8 cellular contexts compared by ENCODE assay signal in the genomic region with DNA sequence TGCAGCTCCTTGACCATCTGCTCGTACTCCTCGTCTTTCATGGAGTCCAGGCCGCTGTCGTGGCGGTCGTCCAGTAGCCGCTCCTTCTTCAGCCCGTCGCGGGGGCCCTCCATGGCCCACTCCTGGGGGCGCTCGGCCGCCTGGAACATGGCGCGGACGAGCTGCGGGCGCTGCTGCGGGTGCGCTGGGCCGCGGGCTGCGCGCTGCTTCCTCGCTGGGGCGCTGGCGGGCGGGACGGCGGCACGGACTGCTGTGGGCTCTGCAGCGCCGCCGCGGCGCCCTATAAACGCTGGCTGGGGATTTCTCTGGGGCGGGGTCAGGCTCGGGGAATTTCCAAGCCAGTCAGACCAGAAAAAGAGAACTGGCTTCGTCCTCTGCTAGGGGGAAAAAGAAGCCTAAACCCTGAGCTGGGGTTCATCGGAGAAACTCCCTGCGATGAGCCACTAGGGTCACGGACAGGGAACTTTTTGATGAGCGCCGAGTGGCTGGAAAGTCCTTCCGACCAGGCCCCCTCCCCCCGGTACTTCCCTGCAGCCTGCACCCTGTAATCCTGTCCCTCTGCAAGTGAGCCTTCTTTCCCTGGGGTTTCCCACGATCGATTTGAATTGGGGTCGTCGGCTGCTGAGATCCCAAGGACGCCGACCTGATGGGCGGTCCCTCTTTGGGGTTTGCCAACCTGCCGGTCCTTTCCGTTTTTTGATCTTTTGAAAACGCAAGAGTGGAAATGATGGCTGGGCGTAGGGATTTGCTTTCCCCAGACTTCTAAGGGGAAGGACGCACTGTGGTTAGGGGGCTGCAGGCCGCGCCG. TPM values are rescaled to one million over a fixed set of nuclear protein-coding genes. Genes with fewer than 3 reads are reported as not detected.
DNase-seq lines count a peak whose midpoint lies in the region; ATAC-seq and TF ChIP-seq lines count a peak whose summit lies in the region.

TSS of gene NFKBIA (minus strand) at position 254 of the 808 bp plus-strand sequence. CDS start at position 149, 105 bp downstream.

- H3K4me1 ChIP-seq in GM23338 (ENCODE audit: insufficient read depth): peaks cover 21% of the 10 kb centered on the region

- peak within 1 kb of the TSS; percentile 92 for H3K27ac ChIP-seq in GM23338 (ENCODE audit: low read depth)
- peak within 1 kb of the TSS; percentile 98 for H3K27ac ChIP-seq in RWPE1

- CTCF ChIA-PET in RWPE1 (lab: Yijun Ruan, JAX): interaction anchor here (0.6 to 1.5 kb wide), 6 partner anchors 9 to 175 kb away, joined by 3 to 4 read pairs (median 3); no protein-coding TSS in a partner anchor

- peak within 1 kb of the TSS; percentile 96 for H3K4me3 ChIP-seq in GM23338

- no peaks in the 10 kb centered on the region for H3K9me3 Mint-ChIP-seq in GM23338
- no peaks in the 10 kb centered on the region for H3K9me3 Mint-ChIP-seq in activated T-helper 17 cell treated with anti-CD3 and anti-CD28 coated beads, Interleukin-2, amount 50 U/mL, for 72 hours
- no peaks in the 10 kb centered on the region for H3K9me3 Mint-ChIP-seq in nephron
- no peaks in the 10 kb centered on the region for H3K9me3 Mint-ChIP-seq in stimulated activated naive CD8-positive, alpha-beta T cell treated with anti-CD3 and anti-CD28 coated beads, Interleukin-15, amount 100 ng/mL, for 72 hours

- H4K20me1 ChIP-seq in GM23338 (replicated peaks; ENCODE audit: insufficient read depth): no peaks in the 10 kb centered on the region

- TF ChIP-seq CTCF in GM23338 (conservative IDR thresholded peaks at IDR 0.05; ENCODE audit: low read depth in 2 of 2) (peak in 1 of 2 experiments; percentile 28; a peak in 1 of 4 replicates), RWPE1 (conservative IDR thresholded peaks at IDR 0.05; ENCODE audit: low read depth) (peak; percentile 57), nephron (IDR thresholded peaks at IDR 0.05; ENCODE audit: unreplicated experiment in 3 of 3) (peak; percentile 25 to 45 (median 31))

- H3K36me3 ChIP-seq in GM23338 (ENCODE audit: insufficient read depth): peaks cover 32% of the 10 kb centered on the region; the same call in 1 of the 2 replicates

- ATAC-seq in GM23338: peak; percentile 76
- ATAC-seq in activated T-helper 17 cell treated with anti-CD3 and anti-CD28 coated beads, Interleukin-2, amount 50 U/mL, for 72 hours (replicated peaks): peak; percentile 63
- ATAC-seq in stimulated activated naive CD8-positive, alpha-beta T cell treated with anti-CD3 and anti-CD28 coated beads, Interleukin-15, amount 100 ng/mL, for 72 hours: peak; percentile 73

- no peaks in the 10 kb centered on the region for H3K9me2 ChIP-seq in GM23338 (ENCODE audit: insufficient read depth)

- H3K79me2 ChIP-seq in GM23338 (replicated peaks; ENCODE audit: insufficient read depth): peaks cover 12% of the 10 kb centered on the region

- H3K4me2 ChIP-seq in GM23338: peak within 1 kb of the TSS; percentile 99

- H3K27ac Mint-ChIP-seq in GM23338 (peak within 1 kb of the TSS; percentile 96), nephron (peak within 1 kb of the TSS; percentile 99 to 100 (median 99))
- H3K27ac Mint-ChIP-seq in activated T-helper 17 cell treated with anti-CD3 and anti-CD28 coated beads, Interleukin-2, amount 50 U/mL, for 72 hours: peak within 1 kb of the TSS; percentile 97
- peak within 1 kb of the TSS; percentile 99 for H3K27ac Mint-ChIP-seq in stimulated activated naive CD8-positive, alpha-beta T cell treated with anti-CD3 and anti-CD28 coated beads, Interleukin-15, amount 100 ng/mL, for 72 hours

- H3K36me3 Mint-ChIP-seq in GM23338 (ENCODE audit: low read depth) (peaks cover 39% of the 10 kb centered on the region), nephron (ENCODE audit: low read depth) (peaks cover 35% of the 10 kb centered on the region)
- peaks cover 54% of the 10 kb centered on the region for H3K36me3 Mint-ChIP-seq in activated T-helper 17 cell treated with anti-CD3 and anti-CD28 coated beads, Interleukin-2, amount 50 U/mL, for 72 hours (ENCODE audit: low read depth)

- POLR2A ChIA-PET in RWPE1 (lab: Yijun Ruan, JAX; ENCODE audit: low non-redundant PET): interaction anchor here (0.6 to 1.4 kb wide), 7 partner anchors 9 to 274 kb away, joined by 3 to 10 read pairs (median 3); partner anchors contain the start of gene PSMA6

- H3F3A ChIP-seq in GM23338 (replicated peaks; ENCODE audit: low read depth): peaks cover 16% of the 10 kb centered on the region; the same call in 1 of the 2 replicates

- DNase-seq in ELF-1 (ENCODE audit: low read depth, low spot score) (peak; percentile 91), GM23338 (ENCODE audit: low spot score) (peak; percentile 87), Kasumi-1 (lab: John Stamatoyannopoulos, UW) (peak; percentile 90 to 91), RWPE1 (ENCODE audit: low spot score) (peak; percentile 85), fibroblast of peridontal ligament (ENCODE audit: extremely low read depth) (peak; percentile 86)
- DNase-seq in stimulated activated naive CD8-positive, alpha-beta T cell treated with anti-CD3 and anti-CD28 coated beads, Interleukin-15, amount 100 ng/mL, for 72 hours: peak; percentile 97 to 98

- H3K4me1 Mint-ChIP-seq in GM23338: peaks cover 47% of the 10 kb centered on the region
- peaks cover 26% of the 10 kb centered on the region for H3K4me1 Mint-ChIP-seq in activated T-helper 17 cell treated with anti-CD3 and anti-CD28 coated beads, Interleukin-2, amount 50 U/mL, for 72 hours
- peaks cover 52% of the 10 kb centered on the region for H3K4me1 Mint-ChIP-seq in nephron
- peaks cover 55% of the 10 kb centered on the region for H3K4me1 Mint-ChIP-seq in stimulated activated naive CD8-positive, alpha-beta T cell treated with anti-CD3 and anti-CD28 coated beads, Interleukin-15, amount 100 ng/mL, for 72 hours

- peak within 1 kb of the TSS; percentile 87 for H2AFZ ChIP-seq in GM23338

- H3K27me3 Mint-ChIP-seq in GM23338 (ENCODE audit: insufficient read depth, low read depth, poor library complexity): peaks cover 11% of the 10 kb centered on the region
- H3K27me3 Mint-ChIP-seq in activated T-helper 17 cell treated with anti-CD3 and anti-CD28 coated beads, Interleukin-2, amount 50 U/mL, for 72 hours: no peaks in the 10 kb centered on the region
- no peaks in the 10 kb centered on the region for H3K27me3 Mint-ChIP-seq in nephron (ENCODE audit: low read depth)
- H3K27me3 Mint-ChIP-seq in stimulated activated naive CD8-positive, alpha-beta T cell treated with anti-CD3 and anti-CD28 coated beads, Interleukin-15, amount 100 ng/mL, for 72 hours: no peaks in the 10 kb centered on the region

- peak within 1 kb of the TSS; percentile 91 for H3K4me3 Mint-ChIP-seq in GM23338
- peak within 1 kb of the TSS; percentile 97 for H3K4me3 Mint-ChIP-seq in activated T-helper 17 cell treated with anti-CD3 and anti-CD28 coated beads, Interleukin-2, amount 50 U/mL, for 72 hours
- H3K4me3 Mint-ChIP-seq in nephron: peak within 1 kb of the TSS; percentile 97 to 99 (median 98)
- H3K4me3 Mint-ChIP-seq in stimulated activated naive CD8-positive, alpha-beta T cell treated with anti-CD3 and anti-CD28 coated beads, Interleukin-15, amount 100 ng/mL, for 72 hours: peak within 1 kb of the TSS; percentile 97 to 98

- no peaks in the 10 kb centered on the region for H3K27me3 ChIP-seq in GM23338 (ENCODE audit: insufficient read depth)

TF ChIP-seq in GM23338, 12 proteins besides CTCF, POLR2A, EP300 and RAD21:
- TF ChIP-seq, protein P1, sequence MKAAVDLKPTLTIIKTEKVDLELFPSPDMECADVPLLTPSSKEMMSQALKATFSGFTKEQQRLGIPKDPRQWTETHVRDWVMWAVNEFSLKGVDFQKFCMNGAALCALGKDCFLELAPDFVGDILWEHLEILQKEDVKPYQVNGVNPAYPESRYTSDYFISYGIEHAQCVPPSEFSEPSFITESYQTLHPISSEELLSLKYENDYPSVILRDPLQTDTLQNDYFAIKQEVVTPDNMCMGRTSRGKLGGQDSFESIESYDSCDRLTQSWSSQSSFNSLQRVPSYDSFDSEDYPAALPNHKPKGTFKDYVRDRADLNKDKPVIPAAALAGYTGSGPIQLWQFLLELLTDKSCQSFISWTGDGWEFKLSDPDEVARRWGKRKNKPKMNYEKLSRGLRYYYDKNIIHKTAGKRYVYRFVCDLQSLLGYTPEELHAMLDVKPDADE (IDR thresholded peaks at IDR 0.05): no peak
- peak; percentile 15 for TF ChIP-seq POLR2AphosphoS5 (IDR thresholded peaks at IDR 0.05; ENCODE audit: low read depth)

RNA-seq across cellular contexts. Expression of gene NFKBIA, which starts in this region (rescaled TPM):
- total RNA-seq in GM23338 (2014; rRNA removed; shearing (Covaris generic)): 25.7 and 41.3 TPM in 2 replicates
- polyA plus RNA-seq in GM23338 (2016; fragmentation: Nextera tagmentation; extraction: Ambion mirVana): 33.4 and 33.7 TPM in 2 replicates
- 100 to 1,000 TPM; 299 to 554 TPM for total RNA-seq in activated T-helper 17 cell treated with anti-CD3 and anti-CD28 coated beads, Interleukin-2, amount 50 U/mL, for 72 hours

Comparison
In these comparisons a context has a peak if more than half of its experiments do, and no peak if none do; other contexts are left out.
1. Peak in every context shown above with its lines: DNase-seq, ATAC-seq, H3K4me3 ChIP-seq and H3K27ac ChIP-seq.